In genomic region chr11:24705474-24705873, GRCh38 we compare ENCODE assay signal across 1 cellular context.
TF ChIP-seq lines count a peak whose summit lies in the region.

No MANE protein-coding gene starts in this region.

TF ChIP-seq in GM23338, 12 proteins besides CTCF, POLR2A, EP300 and RAD21:
- TF ChIP-seq ZNF462 (CRISPR knock-in tag; IDR thresholded peaks at IDR 0.05) (no peak), REST (IDR thresholded peaks at IDR 0.05; ENCODE audit: unreplicated experiment) (no peak), EZH2phosphoT487 (IDR thresholded peaks at IDR 0.05; ENCODE audit: unreplicated experiment) (no peak), ZNF331 (CRISPR knock-in tag; IDR thresholded peaks at IDR 0.05; ENCODE audit: low read depth) (no peak), JUNB (IDR thresholded peaks at IDR 0.05; ENCODE audit: unreplicated experiment) (no peak), NANOG (IDR thresholded peaks at IDR 0.05; ENCODE audit: borderline replicate concordance) (no peak), EZH2 (IDR thresholded peaks at IDR 0.05; ENCODE audit: low read depth, unreplicated experiment) (no peak), POLR2AphosphoS5 (IDR thresholded peaks at IDR 0.05; ENCODE audit: low read depth) (no peak), CREB1 (CRISPR knock-in tag; IDR thresholded peaks at IDR 0.05; ENCODE audit: low read depth) (no peak), STAT1 (IDR thresholded peaks at IDR 0.05; ENCODE audit: unreplicated experiment) (no peak)
